Comparison of ENCODE assay signal across 1 cellular context in genomic region chr17:58369214-58370031, GRCh38.
TF ChIP-seq lines count a peak whose summit lies in the region.

No MANE protein-coding gene starts in this region.

TF ChIP-seq in K562, 482 proteins besides CTCF, POLR2A, EP300 and RAD21:
- TF ChIP-seq KHSRP (IDR thresholded peaks at IDR 0.05) (no peak), FOXK2 (conservative IDR thresholded peaks at IDR 0.05 in 1 of 2, IDR thresholded peaks at IDR 0.05 in 1 of 2; ENCODE audit: low read depth in 2 of 2) (0 out of 4 replicates have a peak, but pooled peaks of 1 of the 2 experiments have one; percentile 6), MYBL2 (IDR thresholded peaks at IDR 0.05; ENCODE audit: low read depth) (no peak), MYBL2 (CRISPR knock-in tag; IDR thresholded peaks at IDR 0.05; ENCODE audit: borderline replicate concordance) (no peak)
